ENCODE assay signal across 29 cellular contexts in genomic region chr14:73663548-73664212, GRCh38. TPM values are rescaled to one million over a fixed set of nuclear protein-coding genes. Genes with fewer than 3 reads are reported as not detected.
DNase-seq lines count a peak whose midpoint lies in the region; ATAC-seq, FAIRE-seq and TF ChIP-seq lines count a peak whose summit lies in the region.
"Had no signal": no experiment of that assay in that cellular context is flagged by ENCODE, and none has a peak within 500 bp of the region (broad histone marks: within the 10 kb centered on the region; RNA-seq: fewer than 3 reads in every experiment).

No MANE protein-coding gene starts in this region.

- no peak for TF ChIP-seq POLR2A in HepG2 (IDR thresholded peaks at IDR 0.05; ENCODE audit: insufficient read depth in 1 of 2, low read depth in 2 of 2, low read length in 2 of 2)
- no peak for TF ChIP-seq POLR2A in transverse colon (IDR thresholded peaks at IDR 0.05)

- H3K9ac ChIP-seq in HepG2 (ENCODE audit: insufficient read depth, low read depth, low read length) (no peak overlapping the region), mammary epithelial cell (ENCODE audit: insufficient read depth, low read length) (no peak overlapping the region)

- DNase-seq in A172 (ENCODE audit: low spot score) (peak; percentile 59), GM13977 (ENCODE audit: low spot score) (peak; percentile 17), RWPE2 (ENCODE audit: low spot score) (no peak), HepG2 (ENCODE audit: low spot score) (peak; percentile 81), mammary epithelial cell (no peak), mucosa of descending colon (no peak), transverse colon (no peak), NCI-H510A (lab: John Stamatoyannopoulos, UW) (no peak)
- DNase-seq: activated CD4-positive, CD25-positive, alpha-beta regulatory T cell treated with anti-CD3 and anti-CD28 coated beads, Interleukin-2, amount 50 U/mL, for 72 hours; activated CD8-positive, alpha-beta T cell treated with anti-CD3 and anti-CD28 coated beads, Interleukin-2, amount 10 ng/mL, durations not matched to agents 7 days and 5 days; activated effector memory CD4-positive, alpha-beta T cell treated with anti-CD3 and anti-CD28 coated beads, Interleukin-2, amount 50 U/mL, for 16 hours; activated T-cell treated with anti-CD3 and anti-CD28 coated beads for 4 hours; BE2C; body of pancreas; DMS79; GF-D8; HCEC 1CT; KG1; natural killer cell; NCI-H187; NCI-H69; spleen; stimulated activated CD4-positive, alpha-beta T cell treated with anti-CD3 and anti-CD28 coated beads, Interleukin-2, amount 100 ng/mL, for 48 hours had no signal

- BruUV-seq in HepG2 (replicated peaks; lab: Mats Ljungman, UMichigan) (no TSS peak), mammary epithelial cell (replicated peaks; lab: Mats Ljungman, UMichigan) (no TSS peak)

- peaks cover 11% of the 10 kb centered on the region for H3K4me1 ChIP-seq in RWPE2 (ENCODE audit: insufficient read depth, poor library complexity, severe bottlenecking)
- H3K4me1 ChIP-seq in HepG2 (ENCODE audit: insufficient read depth, low read length): peaks cover 25% of the 10 kb centered on the region
- H3K4me1 ChIP-seq in mammary epithelial cell (ENCODE audit: insufficient read depth, low read length): peaks cover 9% of the 10 kb centered on the region
- H3K4me1 ChIP-seq in mucosa of descending colon (ENCODE audit: low read depth): no peaks in the 10 kb centered on the region
- no peaks in the 10 kb centered on the region for H3K4me1 ChIP-seq in transverse colon
- H3K4me1 ChIP-seq: BE2C, body of pancreas, spleen had no signal

- CTCF ChIA-PET in HepG2 (lab: Yijun Ruan, JAX; ENCODE audit: low intra/inter-chr PET ratio, low total read pairs) (no interaction called here), mammary epithelial cell (lab: Charles Lee; ENCODE audit: low non-redundant PET) (no interaction called here)

- H2AFZ ChIP-seq in HepG2 (ENCODE audit: low read length): no peak overlapping the region
- H2AFZ ChIP-seq in mammary epithelial cell (ENCODE audit: low read depth, low read length): no peak overlapping the region

- no peak overlapping the region for H3K4me2 ChIP-seq in HepG2 (ENCODE audit: low read depth, low read length)
- H3K4me2 ChIP-seq in mammary epithelial cell (ENCODE audit: insufficient read depth, low read depth, low read length): no peak overlapping the region

- H3K9me3 ChIP-seq in RWPE2 (ENCODE audit: severe bottlenecking): no peaks in the 10 kb centered on the region
- no peaks in the 10 kb centered on the region for H3K9me3 ChIP-seq in HepG2 (ENCODE audit: low read length)
- no peaks in the 10 kb centered on the region for H3K9me3 ChIP-seq in mammary epithelial cell (replicated peaks; ENCODE audit: insufficient read depth, low read length)
- H3K9me3 ChIP-seq in mucosa of descending colon: no peaks in the 10 kb centered on the region
- H3K9me3 ChIP-seq in transverse colon: no peaks in the 10 kb centered on the region
- H3K9me3 ChIP-seq: BE2C, body of pancreas, spleen had no signal

- in situ Hi-C loops in GM13977 (cut with MboI; ENCODE audit: low pct_unique_long_range_greater_than_20kb, low sequenced_read_pairs, unreplicated experiment): no loop called here
- in situ Hi-C loops in HepG2 (cut with HindIII; ENCODE audit: extremely low pct_ligation_motif_present, low pct_unique_long_range_greater_than_20kb): no loop called here
- in situ Hi-C loops in mammary epithelial cell (cut with MboI; ENCODE audit: low sequenced_read_pairs in 2 of 2): no loop called here
- in situ Hi-C loops in transverse colon (cut with MboI; ENCODE audit: low pct_ligation_motif_present in 1 of 4, low pct_unique_long_range_greater_than_20kb in 1 of 4, low sequenced_read_pairs in 3 of 4): no loop called here

- POLR2A ChIA-PET in HepG2 (lab: Yijun Ruan, JAX): interaction anchor here (1.4 kb wide), 1 partner anchor 19 kb away, joined by 5 read pairs; the partner anchor contains the start of gene DNAL1

- H4K20me1 ChIP-seq in HepG2 (ENCODE audit: insufficient read depth, low read length) (no peaks in the 10 kb centered on the region), mammary epithelial cell (ENCODE audit: insufficient read depth, low read length) (no peaks in the 10 kb centered on the region)

- H3K36me3 ChIP-seq in RWPE2 (ENCODE audit: low read depth) (peaks cover 31% of the 10 kb centered on the region), HepG2 (replicated peaks in 1 of 2; ENCODE audit: control insufficient read depth in 1 of 2, insufficient read depth in 2 of 2, low read length in 2 of 2) (0 out of 5 replicates have a peak, but pooled peaks cover 0 to 4% of the 10 kb centered on the region in 2 experiments), mammary epithelial cell (ENCODE audit: insufficient read depth, low read length) (peaks cover 2% of the 10 kb centered on the region), mucosa of descending colon (ENCODE audit: low read depth) (no peaks in the 10 kb centered on the region), transverse colon (peaks cover 0 to 3% (median 0%) of the 10 kb centered on the region in 4 donors)

- TF ChIP-seq EP300 in HepG2 (IDR thresholded peaks at IDR 0.05; ENCODE audit: low read depth in 2 of 2, low read length in 2 of 2) (peak in 1 of 2 experiments; percentile 15; a peak in 1 of 4 replicates), HepG2 (CRISPR knock-in tag; IDR thresholded peaks at IDR 0.05; ENCODE audit: borderline replicate concordance) (no peak), transverse colon (IDR thresholded peaks at IDR 0.05; ENCODE audit: low read depth) (no peak)

- H3K4me3 ChIP-seq in RWPE2 (ENCODE audit: severe bottlenecking) (no peak overlapping the region), HepG2 (replicated peaks in 1 of 3; ENCODE audit: insufficient read depth in 1 of 3, low read depth in 2 of 3, low read length in 3 of 3) (no peak overlapping the region), mammary epithelial cell (replicated peaks in 1 of 3; ENCODE audit: insufficient read depth in 1 of 3, low read depth in 2 of 3, low read length in 3 of 3) (no peak overlapping the region), mucosa of descending colon (no peak overlapping the region), transverse colon (no peak overlapping the region)
- H3K4me3 ChIP-seq: body of pancreas, spleen had no signal

- H3K79me2 ChIP-seq in HepG2 (ENCODE audit: insufficient read depth, low read length) (no peaks in the 10 kb centered on the region), mammary epithelial cell (ENCODE audit: insufficient read depth, low read length) (no peaks in the 10 kb centered on the region)

- ATAC-seq in RWPE2 (ENCODE audit: low read depth) (no peak), HepG2 (peak; percentile 69), mucosa of descending colon (no peak)
- ATAC-seq: activated CD8-positive, alpha-beta T cell treated with anti-CD3 and anti-CD28 coated beads, Interleukin-2, amount 10 ng/mL, durations not matched to agents 7 days and 5 days; body of pancreas; natural killer cell; stimulated activated effector memory CD8-positive, alpha-beta T cell treated with anti-CD3 and anti-CD28 coated beads, Interleukin-12 subunit alpha, Interleukin-12 subunit beta, amount 100 ng/mL, for 72 hours had no signal

- H3K27ac ChIP-seq in RWPE2 (ENCODE audit: poor library complexity, severe bottlenecking) (peak overlapping the region; percentile 45), HepG2 (ENCODE audit: extremely low read length, insufficient read depth, low read length) (peak overlapping the region; percentile 31), mammary epithelial cell (ENCODE audit: insufficient read depth, low read depth, low read length) (no peak overlapping the region), transverse colon (no peak overlapping the region)
- H3K27ac ChIP-seq: body of pancreas, RWPE1, spleen had no signal

- no peak for FAIRE-seq in HepG2 (lab: Jason Lieb, UNC)
- FAIRE-seq: A204.1 had no signal

- TF ChIP-seq CTCF in GM13977 (IDR thresholded peaks at IDR 0.05; ENCODE audit: extremely low read depth, insufficient read depth, missing control alignments) (no peak), RWPE2 (IDR thresholded peaks at IDR 0.05; ENCODE audit: poor library complexity, severe bottlenecking) (no peak), HepG2 (CRISPR knock-in tag; IDR thresholded peaks at IDR 0.05) (no peak), mammary epithelial cell (conservative IDR thresholded peaks at IDR 0.05 in 1 of 2, IDR thresholded peaks at IDR 0.05 in 1 of 2; ENCODE audit: extremely low read depth in 1 of 2, insufficient read depth in 1 of 2, low read depth in 1 of 2, low read length in 2 of 2) (no peak), mucosa of descending colon (IDR thresholded peaks at IDR 0.05) (no peak), transverse colon (IDR thresholded peaks at IDR 0.05) (no peak)

- TF ChIP-seq RAD21 in HepG2 (CRISPR knock-in tag; IDR thresholded peaks at IDR 0.05): no peak

- H3K27me3 ChIP-seq in RWPE2 (ENCODE audit: insufficient read depth, poor library complexity, severe bottlenecking) (no peaks in the 10 kb centered on the region), HepG2 (ENCODE audit: control insufficient read depth in 1 of 2, insufficient read depth in 2 of 2, low read length in 2 of 2) (no peaks in the 10 kb centered on the region), mammary epithelial cell (ENCODE audit: insufficient read depth, low read length) (no peaks in the 10 kb centered on the region), transverse colon (no peaks in the 10 kb centered on the region)
- H3K27me3 ChIP-seq: BE2C, body of pancreas, spleen had no signal

- intact Hi-C loops in HepG2 (cut with micrococcal nuclease; ENCODE audit: unreplicated experiment) (loop anchor here (2.0 kb wide), 1 partner anchor 49 kb away; no protein-coding TSS in a partner anchor), mammary epithelial cell (cut with micrococcal nuclease) (loop anchor here (2.0 kb wide), 1 partner anchor 49 kb away; no protein-coding TSS in a partner anchor), mucosa of descending colon (cut with DNase I, micrococcal nuclease) (no loop called here), transverse colon (cut with DNase I; ENCODE audit: low total_unique reads) (no loop called here)

- dilution Hi-C loops in mammary epithelial cell (cut with HindIII; ENCODE audit: low sequenced_read_pairs): no loop called here

RNA-seq across cellular contexts. Expression of gene DNAL1, which starts 18.9 kb away (rescaled TPM):
- 28.0 and 40.5 TPM in 2 replicates for total RNA-seq in A172 (2014; rRNA removed; shearing (Covaris generic))
- total RNA-seq in HepG2 (2016; rRNA removed; fragmentation: Illumina TruSeq; extraction: Trizol) (13.3 and 13.5 TPM in 2 replicates), mammary epithelial cell (10 to 100 TPM; 10.2 to 14.5 TPM), mucosa of descending colon (10 to 100 TPM in 1 of 3 donors, 1 to 10 TPM in 2; 7.0 to 18.9 (median 7.6) TPM), transverse colon (1 to 10 TPM in 3 of 4 donors, under 1 TPM in 1; 0.80 to 6.3 (median 2.9) TPM)
- 9.9 and 11.6 TPM in 2 replicates for total RNA-seq in HepG2 (2016; cell fraction: cytosol; rRNA removed; fragmentation: Illumina TruSeq; extraction: Trizol; ENCODE audit: low read depth)
- total RNA-seq in HepG2 (2016; cell fraction: insoluble cytoplasmic fraction; rRNA removed; fragmentation: Illumina TruSeq; extraction: Trizol): 8.1 and 12.8 TPM in 2 replicates
- total RNA-seq in HepG2 (2016; cell fraction: membrane; rRNA removed; fragmentation: Illumina TruSeq; extraction: Trizol): 5.7 and 7.0 TPM in 2 replicates
- total RNA-seq in HepG2 (2016; cell fraction: nucleus; rRNA removed; fragmentation: Illumina TruSeq; extraction: Trizol): 4.1 and 4.2 TPM in 2 replicates
- polyA plus RNA-seq in HepG2 (2011; rRNA removed) (0.84 and 1.4 TPM in 2 replicates), mammary epithelial cell (3.6 TPM)
- 0.39 and 1.00 TPM in 2 replicates for polyA plus RNA-seq in HepG2 (2011; cell fraction: cytosol; rRNA removed)
- 1.2 and 1.3 TPM in 2 replicates for polyA plus RNA-seq in HepG2 (2011; cell fraction: nucleus; rRNA removed)
- 1.6 and 2.2 TPM in 2 replicates for polyA plus RNA-seq in HepG2 (2012)
- 4.1 and 4.3 TPM in 2 replicates for polyA plus RNA-seq in HepG2 (2016; cell fraction: cytosol; fragmentation: Illumina TruSeq; extraction: Trizol; ENCODE audit: low read depth)
- 7.8 and 8.3 TPM in 2 replicates for polyA plus RNA-seq in HepG2 (2016; cell fraction: insoluble cytoplasmic fraction; fragmentation: Illumina TruSeq; extraction: Trizol; ENCODE audit: low read depth)
- 2.7 and 3.2 TPM in 2 replicates for polyA plus RNA-seq in HepG2 (2016; cell fraction: membrane; fragmentation: Illumina TruSeq; extraction: Trizol; ENCODE audit: low read depth)
- 4.2 and 6.6 TPM in 2 replicates for polyA plus RNA-seq in HepG2 (2016; cell fraction: nucleus; fragmentation: Illumina TruSeq; extraction: Trizol; ENCODE audit: insufficient read depth, low read depth)
- 0.48 and 1.7 TPM in 2 replicates for polyA minus RNA-seq in HepG2 (2011; rRNA and poly(A)+ RNA removed; ENCODE audit: low replicate concordance)
- 1.8 and 2.4 TPM in 2 replicates for polyA minus RNA-seq in HepG2 (2011; cell fraction: cytosol; rRNA and poly(A)+ RNA removed)
- polyA minus RNA-seq in HepG2 (2011; cell fraction: nucleus; rRNA and poly(A)+ RNA removed): 1.4 and 1.9 TPM in 2 replicates
- polyA minus RNA-seq in mammary epithelial cell: 22.3 TPM

RNA-seq across cellular contexts. Expression of gene PNMA1, which starts 50.5 kb away (rescaled TPM):
- total RNA-seq in A172 (2014; rRNA removed; shearing (Covaris generic)): 35.1 and 36.0 TPM in 2 replicates
- 8.3 and 10.7 TPM in 2 replicates for total RNA-seq in HepG2 (2016; rRNA removed; fragmentation: Illumina TruSeq; extraction: Trizol)
- total RNA-seq in HepG2 (2016; cell fraction: cytosol; rRNA removed; fragmentation: Illumina TruSeq; extraction: Trizol; ENCODE audit: low read depth): 1.8 and 1.9 TPM in 2 replicates
- 8.5 and 12.1 TPM in 2 replicates for total RNA-seq in HepG2 (2016; cell fraction: insoluble cytoplasmic fraction; rRNA removed; fragmentation: Illumina TruSeq; extraction: Trizol)
- total RNA-seq in HepG2 (2016; cell fraction: membrane; rRNA removed; fragmentation: Illumina TruSeq; extraction: Trizol): 7.8 and 8.3 TPM in 2 replicates
- total RNA-seq in HepG2 (2016; cell fraction: nucleus; rRNA removed; fragmentation: Illumina TruSeq; extraction: Trizol): 8.6 and 9.7 TPM in 2 replicates
- 6.6 and 7.0 TPM in 2 replicates for polyA plus RNA-seq in HepG2 (2011; rRNA removed)
- polyA plus RNA-seq in HepG2 (2011; cell fraction: cytosol; rRNA removed): 5.3 and 6.7 TPM in 2 replicates
- 6.4 and 7.7 TPM in 2 replicates for polyA plus RNA-seq in HepG2 (2011; cell fraction: nucleus; rRNA removed)
- polyA plus RNA-seq in HepG2 (2012): 14.1 and 14.8 TPM in 2 replicates
- polyA plus RNA-seq in HepG2 (2016; cell fraction: cytosol; fragmentation: Illumina TruSeq; extraction: Trizol; ENCODE audit: low read depth): 2.5 and 2.9 TPM in 2 replicates
- polyA plus RNA-seq in HepG2 (2016; cell fraction: insoluble cytoplasmic fraction; fragmentation: Illumina TruSeq; extraction: Trizol; ENCODE audit: low read depth): 18.3 and 20.9 TPM in 2 replicates
- polyA plus RNA-seq in HepG2 (2016; cell fraction: membrane; fragmentation: Illumina TruSeq; extraction: Trizol; ENCODE audit: low read depth): 7.0 and 8.6 TPM in 2 replicates
- polyA plus RNA-seq in HepG2 (2016; cell fraction: nucleus; fragmentation: Illumina TruSeq; extraction: Trizol; ENCODE audit: insufficient read depth, low read depth): 17.9 and 18.6 TPM in 2 replicates
- 5.1 and 5.4 TPM in 2 replicates for polyA minus RNA-seq in HepG2 (2011; rRNA and poly(A)+ RNA removed; ENCODE audit: low replicate concordance)
- 5.6 and 6.3 TPM in 2 replicates for polyA minus RNA-seq in HepG2 (2011; cell fraction: cytosol; rRNA and poly(A)+ RNA removed)
- 4.8 and 7.0 TPM in 2 replicates for polyA minus RNA-seq in HepG2 (2011; cell fraction: nucleus; rRNA and poly(A)+ RNA removed)
- total RNA-seq in mammary epithelial cell: 10 to 100 TPM; 15.7 to 30.5 TPM
- 17.0 TPM for polyA plus RNA-seq in mammary epithelial cell
- polyA minus RNA-seq in mammary epithelial cell: 33.6 TPM
- 10 to 100 TPM; 11.7 to 70.7 (median 15.5) TPM for total RNA-seq in mucosa of descending colon
- total RNA-seq in transverse colon: 10 to 100 TPM; 12.7 to 22.1 (median 12.7) TPM

RNA-seq across cellular contexts. Expression of gene ACOT6, which starts 51.4 kb away (rescaled TPM):
- not detected in 2 replicates for total RNA-seq in A172 (2014; rRNA removed; shearing (Covaris generic))
- total RNA-seq in HepG2 (2016; rRNA removed; fragmentation: Illumina TruSeq; extraction: Trizol) (0.27 TPM in 1 of 2 replicates, not detected in the other), mammary epithelial cell (not detected), mucosa of descending colon (not detected), transverse colon (not detected)
- total RNA-seq in HepG2 (2016; cell fraction: cytosol; rRNA removed; fragmentation: Illumina TruSeq; extraction: Trizol; ENCODE audit: low read depth): 0.20 TPM in 1 of 2 replicates, not detected in the other
- total RNA-seq in HepG2 (2016; cell fraction: insoluble cytoplasmic fraction; rRNA removed; fragmentation: Illumina TruSeq; extraction: Trizol): 0.19 TPM in 2 replicates
- 0.21 and 0.31 TPM in 2 replicates for total RNA-seq in HepG2 (2016; cell fraction: membrane; rRNA removed; fragmentation: Illumina TruSeq; extraction: Trizol)
- total RNA-seq in HepG2 (2016; cell fraction: nucleus; rRNA removed; fragmentation: Illumina TruSeq; extraction: Trizol): not detected in 2 replicates
- polyA plus RNA-seq in HepG2 (2011; rRNA removed) (0.15 and 0.24 TPM in 2 replicates), mammary epithelial cell (not detected)
- polyA plus RNA-seq in HepG2 (2011; cell fraction: cytosol; rRNA removed): 0.05 and 0.21 TPM in 2 replicates
- polyA plus RNA-seq in HepG2 (2011; cell fraction: nucleus; rRNA removed): not detected in 2 replicates
- polyA plus RNA-seq in HepG2 (2012): not detected in 2 replicates
- 0.10 TPM in 1 of 2 replicates, not detected in the other for polyA plus RNA-seq in HepG2 (2016; cell fraction: cytosol; fragmentation: Illumina TruSeq; extraction: Trizol; ENCODE audit: low read depth)
- polyA plus RNA-seq in HepG2 (2016; cell fraction: insoluble cytoplasmic fraction; fragmentation: Illumina TruSeq; extraction: Trizol; ENCODE audit: low read depth): not detected in 2 replicates
- 0.32 and 0.34 TPM in 2 replicates for polyA plus RNA-seq in HepG2 (2016; cell fraction: membrane; fragmentation: Illumina TruSeq; extraction: Trizol; ENCODE audit: low read depth)
- not detected in 2 replicates for polyA plus RNA-seq in HepG2 (2016; cell fraction: nucleus; fragmentation: Illumina TruSeq; extraction: Trizol; ENCODE audit: insufficient read depth, low read depth)
- polyA minus RNA-seq in HepG2 (2011; rRNA and poly(A)+ RNA removed; ENCODE audit: low replicate concordance): 0.12 and 0.28 TPM in 2 replicates
- 0.70 TPM in 1 of 2 replicates, not detected in the other for polyA minus RNA-seq in HepG2 (2011; cell fraction: cytosol; rRNA and poly(A)+ RNA removed)
- polyA minus RNA-seq in HepG2 (2011; cell fraction: nucleus; rRNA and poly(A)+ RNA removed): 0.50 TPM in 1 of 2 replicates, not detected in the other
- not detected for polyA minus RNA-seq in mammary epithelial cell
- total RNA-seq: activated CD8-positive, alpha-beta T cell treated with anti-CD3 and anti-CD28 coated beads, Interleukin-2, amount 10 ng/mL, durations not matched to agents 7 days and 5 days; body of pancreas; chondrocyte; natural killer cell; osteocyte; spleen; urinary bladder had no signal
- polyA plus RNA-seq: spleen, urinary bladder had no signal

Comparison
In these comparisons a context has a peak if more than half of its experiments do, and no peak if none do; other contexts are left out.
1. DNase-seq: peak in A172 (single experiment), GM13977 (single experiment) and HepG2 (single experiment); none in RWPE2 (single experiment), mammary epithelial cell (single experiment), mucosa of descending colon (0 of 3), transverse colon (single experiment) and NCI-H510A (single experiment).
2. H3K27ac ChIP-seq: peak in RWPE2 (single experiment) and HepG2 (single experiment); none in mammary epithelial cell (single experiment) and transverse colon (0 of 4).
3. intact Hi-C loops: an anchor here in HepG2 (2.0 kb wide) and mammary epithelial cell (2.0 kb wide); none called in mucosa of descending colon and transverse colon.